23 cellular contexts compared by ENCODE assay signal in genomic region chr3:169002689-169003088, GRCh38.
DNase-seq lines count a peak whose midpoint lies in the region; ATAC-seq and TF ChIP-seq lines count a peak whose summit lies in the region.
"Had no signal": no experiment of that assay in that cellular context is flagged by ENCODE, and none has a peak within 500 bp of the region (broad histone marks: within the 10 kb centered on the region; RNA-seq: fewer than 3 reads in every experiment).

No MANE protein-coding gene starts in this region.

- H3K79me2 ChIP-seq in PC-3 (ENCODE audit: low read length) = no peaks in the 10 kb centered on the region
- H3K79me2 ChIP-seq: hepatocyte had no signal

- H3K36me3 ChIP-seq in HUES64 (ENCODE audit: insufficient read depth, low read length) (no peaks in the 10 kb centered on the region), PC-3 (ENCODE audit: low read depth, low read length) (no peaks in the 10 kb centered on the region)
- H3K36me3 ChIP-seq: ascending aorta, upper lobe of left lung had no signal

- TF ChIP-seq CTCF in PC-3 (conservative IDR thresholded peaks at IDR 0.05; ENCODE audit: low read depth, low read length) = no peak
- TF ChIP-seq CTCF in activated CD8-positive, alpha-beta T cell treated with anti-CD3 and anti-CD28 coated beads for 36 hours (IDR thresholded peaks at IDR 0.05) = no peak

- DNase-seq in NCI-H2081 (lab: John Stamatoyannopoulos, UW) (peak; percentile 96 to 100), PC-3 (peak; percentile 64), iPS-NIHi11 (ENCODE audit: low spot score) (peak; percentile 26), NCI-H187 (lab: John Stamatoyannopoulos, UW) (no peak)
- no peak for DNase-seq in activated CD8-positive, alpha-beta T cell treated with anti-CD3 and anti-CD28 coated beads for 36 hours
- DNase-seq: activated CD4-positive, alpha-beta T cell treated with anti-CD3 and anti-CD28 coated beads, Interleukin-2, amount 50 U/mL, for 48 hours; activated naive CD4-positive, alpha-beta T cell treated with anti-CD3 and anti-CD28 coated beads, Interleukin-2, amount 50 U/mL, for 16 hours; endodermal cell; HFFc6; KG1; natural killer cell; NCI-H510A; SIG-M5; stimulated activated CD4-positive, alpha-beta T cell treated with anti-CD3 and anti-CD28 coated beads, Interleukin-2, amount 100 ng/mL, for 24 hours; T-helper 17 cell; upper lobe of left lung had no signal

- no peaks in the 10 kb centered on the region for H4K20me1 ChIP-seq in PC-3 (ENCODE audit: low read length)

- no peak overlapping the region for H2AFZ ChIP-seq in PC-3 (ENCODE audit: low read length)
- H2AFZ ChIP-seq: hepatocyte had no signal

- no peak overlapping the region for H3K9ac ChIP-seq in HUES64 (ENCODE audit: low read depth, low read length)
- H3K9ac ChIP-seq in PC-3 (ENCODE audit: low read length) = no peak overlapping the region

- intact Hi-C loops in PC-3 (cut with micrococcal nuclease) = loop anchor here (2.0 kb wide), 1 partner anchor 24 kb away; no protein-coding TSS in a partner anchor
- intact Hi-C loops in activated CD8-positive, alpha-beta T cell treated with anti-CD3 and anti-CD28 coated beads for 36 hours (cut with micrococcal nuclease) = no loop called here

- CTCF ChIA-PET in PC-3 (lab: Charles Lee) = no interaction called here
- CTCF ChIA-PET in activated CD8-positive, alpha-beta T cell treated with anti-CD3 and anti-CD28 coated beads for 36 hours (lab: Charles Lee) = no interaction called here

- H3K27me3 ChIP-seq in HUES64 (ENCODE audit: insufficient read depth, low read length) (no peaks in the 10 kb centered on the region), PC-3 (ENCODE audit: low read length) (no peaks in the 10 kb centered on the region)
- H3K27me3 ChIP-seq: ascending aorta, hepatocyte, upper lobe of left lung had no signal

- H3K9me3 ChIP-seq in HUES64 (ENCODE audit: insufficient read depth, low read depth, low read length) (no peaks in the 10 kb centered on the region), PC-3 (ENCODE audit: low read length) (no peaks in the 10 kb centered on the region)
- H3K9me3 ChIP-seq: ascending aorta, upper lobe of left lung had no signal

- H3K27ac ChIP-seq in HUES64 (ENCODE audit: low read depth, low read length) (peak overlapping the region; percentile 38; the same call in 1 of the 2 replicates), PC-3 (ENCODE audit: low read length) (no peak overlapping the region)
- H3K27ac ChIP-seq: ascending aorta, hepatocyte, upper lobe of left lung, VCaP had no signal

- peak; percentile 58 for ATAC-seq in PC-3
- ATAC-seq in HG03354 (IDR thresholded peaks at IDR 0.05; ENCODE audit: poor library complexity, severe bottlenecking, unreplicated experiment) = no peak
- no peak for ATAC-seq in GM18870 (IDR thresholded peaks at IDR 0.05; ENCODE audit: unreplicated experiment)
- no peak for ATAC-seq in activated CD8-positive, alpha-beta T cell treated with anti-CD3 and anti-CD28 coated beads for 36 hours
- ATAC-seq: natural killer cell, T-helper 17 cell had no signal

- H3K36me3 Mint-ChIP-seq in activated CD8-positive, alpha-beta T cell treated with anti-CD3 and anti-CD28 coated beads for 36 hours (ENCODE audit: low read depth) = no peaks in the 10 kb centered on the region
- H3K36me3 Mint-ChIP-seq: natural killer cell had no signal

- POLR2A ChIA-PET in PC-3 (lab: Charles Lee; ENCODE audit: unreplicated experiment) = interaction anchor here (0.5 kb wide), 1 partner anchor 145 kb away, joined by 5 read pairs; no protein-coding TSS in a partner anchor
- POLR2A ChIA-PET in activated CD8-positive, alpha-beta T cell treated with anti-CD3 and anti-CD28 coated beads for 36 hours (lab: Charles Lee) = no interaction called here

- H3K4me1 ChIP-seq in HUES64 (ENCODE audit: insufficient read depth, low read length) = peaks cover 53% of the 10 kb centered on the region
- H3K4me1 ChIP-seq in PC-3 (ENCODE audit: insufficient read depth, low read length) = peaks cover 38% of the 10 kb centered on the region
- H3K4me1 ChIP-seq: ascending aorta, upper lobe of left lung had no signal

- BruUV-seq in PC-3 (replicated peaks; lab: Mats Ljungman, UMichigan) = no TSS peak

- H3K4me1 Mint-ChIP-seq in activated CD8-positive, alpha-beta T cell treated with anti-CD3 and anti-CD28 coated beads for 36 hours (ENCODE audit: low read depth) = no peaks in the 10 kb centered on the region
- H3K4me1 Mint-ChIP-seq: natural killer cell, T-helper 17 cell had no signal

- H3K4me3 Mint-ChIP-seq in activated CD8-positive, alpha-beta T cell treated with anti-CD3 and anti-CD28 coated beads for 36 hours = no peak overlapping the region
- H3K4me3 Mint-ChIP-seq: endodermal cell; natural killer cell; stimulated activated naive CD8-positive, alpha-beta T cell treated with anti-CD3 and anti-CD28 coated beads, Interleukin-15, Interleukin-2, amounts not matched to agents 100 ng/mL and 50 ng/mL, for 24 hours; T-helper 17 cell had no signal

- no peak overlapping the region for H3K27ac Mint-ChIP-seq in activated CD8-positive, alpha-beta T cell treated with anti-CD3 and anti-CD28 coated beads for 36 hours
- H3K27ac Mint-ChIP-seq: endodermal cell; HFFc6; natural killer cell; stimulated activated naive CD8-positive, alpha-beta T cell treated with anti-CD3 and anti-CD28 coated beads, Interleukin-15, Interleukin-2, amounts not matched to agents 100 ng/mL and 50 ng/mL, for 24 hours; T-helper 17 cell had no signal

- no peaks in the 10 kb centered on the region for H3K27me3 Mint-ChIP-seq in activated CD8-positive, alpha-beta T cell treated with anti-CD3 and anti-CD28 coated beads for 36 hours
- H3K27me3 Mint-ChIP-seq: stimulated activated naive CD8-positive, alpha-beta T cell treated with anti-CD3 and anti-CD28 coated beads, Interleukin-15, Interleukin-2, amounts not matched to agents 100 ng/mL and 50 ng/mL, for 24 hours; T-helper 17 cell had no signal

- H3K4me3 ChIP-seq in HUES64 (ENCODE audit: low read length) (no peak overlapping the region), PC-3 (ENCODE audit: low read length) (no peak overlapping the region)
- H3K4me3 ChIP-seq: ascending aorta, hepatocyte, upper lobe of left lung had no signal

- H3K9me3 Mint-ChIP-seq in activated CD8-positive, alpha-beta T cell treated with anti-CD3 and anti-CD28 coated beads for 36 hours = peaks cover 1% of the 10 kb centered on the region
- H3K9me3 Mint-ChIP-seq: endodermal cell, HFFc6 had no signal

- no peaks in the 10 kb centered on the region for H3F3A ChIP-seq in PC-3 (ENCODE audit: low read length, unreplicated experiment)

- 0 out of 2 replicates have a peak overlapping the region, but pooled peaks have one; percentile 3 for H3K4me2 ChIP-seq in PC-3 (ENCODE audit: low read length)
- H3K4me2 ChIP-seq: hepatocyte had no signal

- no peaks in the 10 kb centered on the region for H3K9me2 ChIP-seq in PC-3 (replicated peaks; ENCODE audit: low read length)

Comparison
In these comparisons a context has a peak if more than half of its experiments do, and no peak if none do; other contexts are left out.
1. DNase-seq: peak in NCI-H2081 (2 of 2), PC-3 (single experiment) and iPS-NIHi11 (single experiment); none in activated CD8-positive, alpha-beta T cell treated with anti-CD3 and anti-CD28 coated beads for 36 hours (single experiment) and NCI-H187 (0 of 2).